In the genomic region with DNA sequence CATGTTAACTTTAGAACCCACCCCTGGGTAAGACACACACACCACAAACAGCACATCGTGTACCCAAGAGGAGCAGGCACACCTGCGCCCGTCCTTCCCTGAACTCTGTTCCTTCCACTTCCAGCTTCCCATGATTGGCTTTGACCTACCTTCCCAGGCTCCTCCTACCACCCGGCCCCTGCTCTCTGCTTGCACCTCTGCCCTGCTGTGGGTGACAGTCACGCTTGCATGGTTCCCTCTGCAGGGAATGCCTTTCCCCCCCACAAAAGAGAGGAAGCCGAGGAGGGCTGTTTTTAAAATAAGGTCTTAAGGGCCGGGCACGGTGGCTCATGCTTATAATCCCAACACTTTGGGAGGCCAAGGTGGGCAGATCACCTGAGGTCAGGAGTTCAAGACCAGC, we compare ENCODE assay signal across 15 cellular contexts. TPM values are rescaled to one million over a fixed set of nuclear protein-coding genes. Genes with fewer than 3 reads are reported as not detected.
DNase-seq lines count a peak whose midpoint lies in the region; ATAC-seq, FAIRE-seq and TF ChIP-seq lines count a peak whose summit lies in the region.
"Had no signal": no experiment of that assay in that cellular context is flagged by ENCODE, and none has a peak within 500 bp of the region (broad histone marks: within the 10 kb centered on the region; RNA-seq: fewer than 3 reads in every experiment).

No MANE protein-coding gene starts in this region.

- H3K27me3 Mint-ChIP-seq in activated CD8-positive, alpha-beta T cell treated with anti-CD3 and anti-CD28 coated beads, Interleukin-2, amount 10 ng/mL, durations not matched to agents 7 days and 5 days (ENCODE audit: low read depth) = no peaks in the 10 kb centered on the region
- no peaks in the 10 kb centered on the region for H3K27me3 Mint-ChIP-seq in activated CD8-positive, alpha-beta T cell treated with anti-CD3 and anti-CD28 coated beads for 36 hours
- H3K27me3 Mint-ChIP-seq in stimulated activated naive B cell treated with anti-CD40 and anti-IgM and Interleukin-4, amounts not matched to agents 10 μg/mL and 1 μg/mL and 100 μg/mL, for 72 hours = no peaks in the 10 kb centered on the region

- POLR2A ChIA-PET in activated CD8-positive, alpha-beta T cell treated with anti-CD3 and anti-CD28 coated beads, Interleukin-2, amount 10 ng/mL, durations not matched to agents 7 days and 5 days (lab: Charles Lee) = no interaction called here
- POLR2A ChIA-PET in activated CD8-positive, alpha-beta T cell treated with anti-CD3 and anti-CD28 coated beads for 36 hours (lab: Charles Lee) = interaction anchor here (0.5 to 1.7 kb wide), 3 partner anchors 9 to 15 kb away, joined by 3 to 6 read pairs (median 4); no protein-coding TSS in a partner anchor

- no peaks in the 10 kb centered on the region for H3K4me1 ChIP-seq in SJCRH30

- intact Hi-C loops in activated CD8-positive, alpha-beta T cell treated with anti-CD3 and anti-CD28 coated beads for 36 hours (cut with micrococcal nuclease) = no loop called here
- intact Hi-C loops in posterior vena cava (cut with DNase I) = no loop called here

- no peaks in the 10 kb centered on the region for H3K9me3 Mint-ChIP-seq in activated CD8-positive, alpha-beta T cell treated with anti-CD3 and anti-CD28 coated beads, Interleukin-2, amount 10 ng/mL, durations not matched to agents 7 days and 5 days (ENCODE audit: insufficient read depth)
- H3K9me3 Mint-ChIP-seq in activated CD8-positive, alpha-beta T cell treated with anti-CD3 and anti-CD28 coated beads for 36 hours = no peaks in the 10 kb centered on the region
- no peaks in the 10 kb centered on the region for H3K9me3 Mint-ChIP-seq in stimulated activated naive B cell treated with anti-CD40 and anti-IgM and Interleukin-4, amounts not matched to agents 10 μg/mL and 1 μg/mL and 100 μg/mL, for 72 hours
- H3K9me3 Mint-ChIP-seq: CD8-positive, alpha-beta T cell had no signal

- no peak for ATAC-seq in activated CD8-positive, alpha-beta T cell treated with anti-CD3 and anti-CD28 coated beads, Interleukin-2, amount 10 ng/mL, durations not matched to agents 7 days and 5 days
- no peak for ATAC-seq in activated CD8-positive, alpha-beta T cell treated with anti-CD3 and anti-CD28 coated beads for 36 hours
- ATAC-seq in stimulated activated naive B cell treated with anti-CD40 and anti-IgM and Interleukin-4, amounts not matched to agents 10 μg/mL and 1 μg/mL and 100 μg/mL, for 72 hours (replicated peaks) = no peak
- ATAC-seq: CD8-positive, alpha-beta T cell had no signal

- H3K4me3 Mint-ChIP-seq in activated CD8-positive, alpha-beta T cell treated with anti-CD3 and anti-CD28 coated beads, Interleukin-2, amount 10 ng/mL, durations not matched to agents 7 days and 5 days = no peak overlapping the region
- no peak overlapping the region for H3K4me3 Mint-ChIP-seq in activated CD8-positive, alpha-beta T cell treated with anti-CD3 and anti-CD28 coated beads for 36 hours
- H3K4me3 Mint-ChIP-seq in stimulated activated naive B cell treated with anti-CD40 and anti-IgM and Interleukin-4, amounts not matched to agents 10 μg/mL and 1 μg/mL and 100 μg/mL, for 72 hours = no peak overlapping the region
- H3K4me3 Mint-ChIP-seq: CD14-positive monocyte; CD8-positive, alpha-beta T cell had no signal

- H3K4me3 ChIP-seq in bronchial epithelial cell (ENCODE audit: low read depth, low read length) = no peak overlapping the region
- no peak overlapping the region for H3K4me3 ChIP-seq in SJCRH30

- FAIRE-seq in bronchial epithelial cell (lab: Jason Lieb, UNC) = peak; percentile 86
- FAIRE-seq: D721Med had no signal

- H3K27ac ChIP-seq in SJCRH30 = no peak overlapping the region
- H3K27ac ChIP-seq: 22Rv1 had no signal

- peaks cover 37% of the 10 kb centered on the region for H3K36me3 Mint-ChIP-seq in activated CD8-positive, alpha-beta T cell treated with anti-CD3 and anti-CD28 coated beads, Interleukin-2, amount 10 ng/mL, durations not matched to agents 7 days and 5 days (ENCODE audit: low read depth)
- H3K36me3 Mint-ChIP-seq in activated CD8-positive, alpha-beta T cell treated with anti-CD3 and anti-CD28 coated beads for 36 hours (ENCODE audit: low read depth) = peaks cover 36% of the 10 kb centered on the region
- H3K36me3 Mint-ChIP-seq in stimulated activated naive B cell treated with anti-CD40 and anti-IgM and Interleukin-4, amounts not matched to agents 10 μg/mL and 1 μg/mL and 100 μg/mL, for 72 hours = peaks cover 40 to 53% of the 10 kb centered on the region in 2 donors

- no peaks in the 10 kb centered on the region for H3K9me3 ChIP-seq in SJCRH30 (replicated peaks)

- H3K27ac Mint-ChIP-seq in activated CD8-positive, alpha-beta T cell treated with anti-CD3 and anti-CD28 coated beads, Interleukin-2, amount 10 ng/mL, durations not matched to agents 7 days and 5 days = peak overlapping the region; percentile 20
- no peak overlapping the region for H3K27ac Mint-ChIP-seq in activated CD8-positive, alpha-beta T cell treated with anti-CD3 and anti-CD28 coated beads for 36 hours
- H3K27ac Mint-ChIP-seq in stimulated activated naive B cell treated with anti-CD40 and anti-IgM and Interleukin-4, amounts not matched to agents 10 μg/mL and 1 μg/mL and 100 μg/mL, for 72 hours = peak overlapping the region; percentile 78
- H3K27ac Mint-ChIP-seq: CD8-positive, alpha-beta T cell had no signal

- no peaks in the 10 kb centered on the region for H3K4me1 Mint-ChIP-seq in activated CD8-positive, alpha-beta T cell treated with anti-CD3 and anti-CD28 coated beads, Interleukin-2, amount 10 ng/mL, durations not matched to agents 7 days and 5 days (ENCODE audit: low read depth)
- H3K4me1 Mint-ChIP-seq in activated CD8-positive, alpha-beta T cell treated with anti-CD3 and anti-CD28 coated beads for 36 hours (ENCODE audit: low read depth) = no peaks in the 10 kb centered on the region
- no peaks in the 10 kb centered on the region for H3K4me1 Mint-ChIP-seq in stimulated activated naive B cell treated with anti-CD40 and anti-IgM and Interleukin-4, amounts not matched to agents 10 μg/mL and 1 μg/mL and 100 μg/mL, for 72 hours
- H3K4me1 Mint-ChIP-seq: CD14-positive monocyte had no signal

- CTCF ChIA-PET in activated CD8-positive, alpha-beta T cell treated with anti-CD3 and anti-CD28 coated beads, Interleukin-2, amount 10 ng/mL, durations not matched to agents 7 days and 5 days (lab: Charles Lee) = interaction anchor here (0.7 kb wide), 1 partner anchor 16 kb away, joined by 3 read pairs; no protein-coding TSS in a partner anchor
- CTCF ChIA-PET in activated CD8-positive, alpha-beta T cell treated with anti-CD3 and anti-CD28 coated beads for 36 hours (lab: Charles Lee) = no interaction called here

- peaks cover 16% of the 10 kb centered on the region for H3K36me3 ChIP-seq in bronchial epithelial cell (ENCODE audit: control insufficient read depth, insufficient read depth, low read length)
- peaks cover 28% of the 10 kb centered on the region for H3K36me3 ChIP-seq in SJCRH30

- TF ChIP-seq CTCF in activated CD8-positive, alpha-beta T cell treated with anti-CD3 and anti-CD28 coated beads for 36 hours (IDR thresholded peaks at IDR 0.05) = no peak
- TF ChIP-seq CTCF in bronchial epithelial cell (IDR thresholded peaks at IDR 0.05; ENCODE audit: insufficient read depth, low read length, severe bottlenecking) = no peak

- DNase-seq in activated CD8-positive, alpha-beta T cell treated with anti-CD3 and anti-CD28 coated beads, Interleukin-2, amount 10 ng/mL, durations not matched to agents 7 days and 5 days = no peak
- DNase-seq in activated CD8-positive, alpha-beta T cell treated with anti-CD3 and anti-CD28 coated beads for 36 hours = no peak
- DNase-seq in bronchial epithelial cell (ENCODE audit: low read depth) = no peak
- peak; percentile 43 for DNase-seq in posterior vena cava (ENCODE audit: low spot score)
- DNase-seq in stimulated activated naive B cell treated with anti-CD40 and anti-IgM and Interleukin-4, amounts not matched to agents 10 μg/mL and 1 μg/mL and 100 μg/mL, for 72 hours = no peak
- no peak for DNase-seq in NCI-H2081 treated with DMSO at 0.1 percent for 48 hours (lab: John Stamatoyannopoulos, UW)
- no peak for DNase-seq in SJCRH30
- DNase-seq in NCI-H2107 (lab: John Stamatoyannopoulos, UW) = no peak
- DNase-seq: CD8-positive, alpha-beta T cell; COR-L47; GF-D8; HCEC 1CT had no signal

- H3K27me3 ChIP-seq in bronchial epithelial cell (ENCODE audit: control insufficient read depth, insufficient read depth, low read length) (no peaks in the 10 kb centered on the region), SJCRH30 (no peaks in the 10 kb centered on the region)

RNA-seq across cellular contexts. Expression of gene SFXN4, which starts 16.4 kb away (rescaled TPM):
- total RNA-seq in activated CD8-positive, alpha-beta T cell treated with anti-CD3 and anti-CD28 coated beads, Interleukin-2, amount 10 ng/mL, durations not matched to agents 7 days and 5 days = 10 to 100 TPM; 35.0 to 36.7 TPM
- 10 to 100 TPM; 45.9 to 50.3 TPM for total RNA-seq in activated CD8-positive, alpha-beta T cell treated with anti-CD3 and anti-CD28 coated beads for 36 hours
- total RNA-seq in bronchial epithelial cell (19.5 and 21.6 TPM in 2 replicates), posterior vena cava (10 to 100 TPM; 10.8 to 13.5 TPM)
- total RNA-seq in SJCRH30 (2014; rRNA removed; shearing (Covaris generic)) = 31.4 and 32.1 TPM in 2 replicates

RNA-seq across cellular contexts. Expression of gene PRDX3, which starts 29.5 kb away (rescaled TPM):
- total RNA-seq in activated CD8-positive, alpha-beta T cell treated with anti-CD3 and anti-CD28 coated beads, Interleukin-2, amount 10 ng/mL, durations not matched to agents 7 days and 5 days = 100 to 1,000 TPM; 135 to 136 TPM
- total RNA-seq in activated CD8-positive, alpha-beta T cell treated with anti-CD3 and anti-CD28 coated beads for 36 hours = 100 to 1,000 TPM; 198 to 203 TPM
- total RNA-seq in bronchial epithelial cell (107 and 110 TPM in 2 replicates), posterior vena cava (100 to 1,000 TPM in 1 of 2 donors, 10 to 100 TPM in 1; 95.8 to 106 TPM)
- 235 and 239 TPM in 2 replicates for total RNA-seq in SJCRH30 (2014; rRNA removed; shearing (Covaris generic))

RNA-seq across cellular contexts. Expression of gene DENND10, which starts 45.2 kb away (rescaled TPM):
- 10 to 100 TPM; 39.9 to 41.3 TPM for total RNA-seq in activated CD8-positive, alpha-beta T cell treated with anti-CD3 and anti-CD28 coated beads, Interleukin-2, amount 10 ng/mL, durations not matched to agents 7 days and 5 days
- 10 to 100 TPM; 16.9 to 18.6 TPM for total RNA-seq in activated CD8-positive, alpha-beta T cell treated with anti-CD3 and anti-CD28 coated beads for 36 hours
- total RNA-seq in bronchial epithelial cell (59.0 and 67.3 TPM in 2 replicates), posterior vena cava (10 to 100 TPM; 19.5 to 25.9 TPM)
- total RNA-seq in SJCRH30 (2014; rRNA removed; shearing (Covaris generic)) = 40.5 and 42.1 TPM in 2 replicates

RNA-seq across cellular contexts. Expression of gene GRK5, which starts 58.2 kb away (rescaled TPM):
- 10 to 100 TPM; 16.9 to 17.6 TPM for total RNA-seq in activated CD8-positive, alpha-beta T cell treated with anti-CD3 and anti-CD28 coated beads, Interleukin-2, amount 10 ng/mL, durations not matched to agents 7 days and 5 days
- total RNA-seq in activated CD8-positive, alpha-beta T cell treated with anti-CD3 and anti-CD28 coated beads for 36 hours = 10 to 100 TPM; 14.8 to 15.6 TPM
- total RNA-seq in bronchial epithelial cell (1.5 and 2.4 TPM in 2 replicates), posterior vena cava (10 to 100 TPM; 40.0 to 57.5 TPM)
- 4.4 and 4.7 TPM in 2 replicates for total RNA-seq in SJCRH30 (2014; rRNA removed; shearing (Covaris generic))
